In the genomic region with DNA sequence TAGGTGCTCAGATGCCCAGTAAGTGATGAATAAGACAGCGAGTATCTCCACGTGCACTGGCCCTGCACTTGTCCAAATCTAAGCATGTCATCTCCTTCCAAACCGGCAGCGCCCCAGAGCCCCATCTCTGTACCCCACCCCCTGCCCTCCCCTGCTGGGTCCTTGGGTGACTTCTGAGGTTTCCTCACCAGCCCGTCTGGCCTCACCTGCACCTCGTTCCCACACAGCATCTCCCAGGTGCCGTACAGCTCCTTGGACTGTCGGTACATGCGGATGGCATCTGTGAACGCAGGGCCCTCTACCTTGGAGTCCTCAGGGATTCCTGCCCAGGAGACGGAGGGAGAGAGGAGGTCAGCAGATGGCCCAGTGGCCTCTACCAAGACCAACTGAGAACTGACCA, we compare ENCODE assay signal across 17 cellular contexts.
DNase-seq lines count a peak whose midpoint lies in the region; TF ChIP-seq lines count a peak whose summit lies in the region.
"Had no signal": no experiment of that assay in that cellular context is flagged by ENCODE, and none has a peak within 500 bp of the region (broad histone marks: within the 10 kb centered on the region; RNA-seq: fewer than 3 reads in every experiment).

No MANE protein-coding gene starts in this region.

- H3K4me3 Mint-ChIP-seq in HFFc6 (peak overlapping the region; percentile 32; the same call in 1 of the 2 replicates), nephron progenitor cell (no peak overlapping the region), type B pancreatic cell (no peak overlapping the region)
- H3K4me3 Mint-ChIP-seq: B cell; CD8-positive, alpha-beta T cell; GM23338 had no signal

- H3K36me3 Mint-ChIP-seq in HFFc6 (ENCODE audit: low read depth): peaks cover 50% of the 10 kb centered on the region
- H3K36me3 Mint-ChIP-seq in nephron progenitor cell (ENCODE audit: low read depth): peaks cover 29% of the 10 kb centered on the region
- peaks cover 25% of the 10 kb centered on the region for H3K36me3 Mint-ChIP-seq in type B pancreatic cell

- DNase-seq in HFFc6: no peak
- peak; percentile 68 for DNase-seq in coronary artery (ENCODE audit: low spot score)
- no peak for DNase-seq in nephron progenitor cell
- DNase-seq in type B pancreatic cell (ENCODE audit: extremely low spot score, unreplicated experiment): no peak
- no peak for DNase-seq in SKM-1 (lab: John Stamatoyannopoulos, UW; ENCODE audit: unreplicated experiment)
- DNase-seq in NCI-H748 (lab: John Stamatoyannopoulos, UW; ENCODE audit: unreplicated experiment): no peak
- no peak for DNase-seq in H7
- DNase-seq: CD8-positive, alpha-beta T cell; DMS79 treated with DMSO at 0.1 percent for 48 hours; KG1; NCI-H1092 treated with DMSO at 0.1 percent for 48 hours; NCI-H187; NCI-H69; PC-9; Right ventricle myocardium superior had no signal

- H3K27ac Mint-ChIP-seq in HFFc6: peak overlapping the region; percentile 98
- H3K27ac Mint-ChIP-seq in nephron progenitor cell: peak overlapping the region; percentile 82
- H3K27ac Mint-ChIP-seq in type B pancreatic cell: peak overlapping the region; percentile 41
- H3K27ac Mint-ChIP-seq: B cell; CD8-positive, alpha-beta T cell; GM23338 had no signal

- H3K9me3 Mint-ChIP-seq in HFFc6: no peaks in the 10 kb centered on the region
- H3K9me3 Mint-ChIP-seq in nephron progenitor cell: no peaks in the 10 kb centered on the region
- no peaks in the 10 kb centered on the region for H3K9me3 Mint-ChIP-seq in type B pancreatic cell
- H3K9me3 Mint-ChIP-seq: CD8-positive, alpha-beta T cell had no signal

- H3K27me3 ChIP-seq in H7 (ENCODE audit: control insufficient read depth, insufficient read depth, low read length): no peaks in the 10 kb centered on the region

- TF ChIP-seq CTCF in HFFc6 (IDR thresholded peaks at IDR 0.05) (no peak), coronary artery (IDR thresholded peaks at IDR 0.05) (no peak), nephron progenitor cell (IDR thresholded peaks at IDR 0.05) (no peak), type B pancreatic cell (conservative IDR thresholded peaks at IDR 0.05) (no peak)

- peaks cover 71% of the 10 kb centered on the region for H3K4me1 Mint-ChIP-seq in HFFc6 (ENCODE audit: low read depth)
- peaks cover 31% of the 10 kb centered on the region for H3K4me1 Mint-ChIP-seq in nephron progenitor cell
- peaks cover 10% of the 10 kb centered on the region for H3K4me1 Mint-ChIP-seq in type B pancreatic cell (ENCODE audit: unreplicated experiment)

- H3K27ac ChIP-seq in coronary artery: no peak overlapping the region

- H3K4me3 ChIP-seq in coronary artery (no peak overlapping the region), H7 (ENCODE audit: insufficient read depth, low read depth, low read length) (no peak overlapping the region)
- H3K4me3 ChIP-seq: GM23338, PC-9 had no signal

- peaks cover 24% of the 10 kb centered on the region for H3K27me3 Mint-ChIP-seq in HFFc6 (ENCODE audit: insufficient read depth)
- H3K27me3 Mint-ChIP-seq in nephron progenitor cell (ENCODE audit: low read depth, poor library complexity): no peaks in the 10 kb centered on the region
- no peaks in the 10 kb centered on the region for H3K27me3 Mint-ChIP-seq in type B pancreatic cell
- H3K27me3 Mint-ChIP-seq: B cell had no signal

- H3K36me3 ChIP-seq in H7 (replicated peaks; ENCODE audit: control insufficient read depth, insufficient read depth, low read length): peaks cover 9% of the 10 kb centered on the region

Comparison
In these comparisons a context has a peak if more than half of its experiments do, and no peak if none do; other contexts are left out.
1. H3K27ac Mint-ChIP-seq: peak in every context shown above with its lines; median percentile 98 in HFFc6; 82 in nephron progenitor cell; 41 in type B pancreatic cell.